10 cellular contexts compared by ENCODE assay signal in the genomic region with DNA sequence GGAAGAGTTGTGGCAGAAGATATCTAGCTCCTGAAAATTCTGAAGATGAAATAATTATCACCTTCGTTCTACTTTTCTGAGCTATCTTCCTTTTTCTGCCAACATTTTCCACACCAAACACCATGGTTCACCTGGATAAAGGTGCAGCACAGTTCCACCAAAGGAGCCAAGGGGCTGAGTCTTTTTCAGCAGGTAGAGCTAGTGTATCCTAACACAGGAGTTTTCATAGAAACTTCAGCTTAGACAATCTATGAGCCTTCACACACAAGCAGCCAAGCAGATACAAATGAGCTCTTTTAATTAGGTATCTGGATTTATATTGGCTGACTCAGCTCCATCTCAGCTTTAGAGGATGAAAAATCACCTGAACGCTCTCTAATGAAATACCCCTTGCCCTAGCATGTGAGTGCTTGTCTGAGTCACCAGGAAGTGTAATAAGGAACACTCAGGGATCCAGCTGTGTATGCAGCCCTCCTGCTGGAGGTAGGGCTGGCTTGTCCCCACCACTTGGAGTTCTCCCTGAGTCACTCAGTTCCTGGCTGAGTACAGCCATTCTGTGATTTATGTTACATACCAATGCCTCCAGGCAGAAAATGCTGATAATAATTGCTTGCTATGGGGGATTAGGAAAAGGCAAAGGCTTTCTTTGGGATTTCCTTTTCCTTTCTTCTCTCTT.
DNase-seq lines count a peak whose midpoint lies in the region; ATAC-seq and TF ChIP-seq lines count a peak whose summit lies in the region.
"Had no signal": no experiment of that assay in that cellular context is flagged by ENCODE, and none has a peak within 500 bp of the region (broad histone marks: within the 10 kb centered on the region; RNA-seq: fewer than 3 reads in every experiment).

No MANE protein-coding gene starts in this region.

- dilution Hi-C loops in mammary epithelial cell (cut with HindIII; ENCODE audit: low sequenced_read_pairs) = no loop called here

- H4K20me1 ChIP-seq in mammary epithelial cell (ENCODE audit: insufficient read depth, low read length) = no peaks in the 10 kb centered on the region

- in situ Hi-C loops in mammary epithelial cell (cut with MboI; ENCODE audit: low sequenced_read_pairs in 2 of 2) = no loop called here

- H3K27me3 Mint-ChIP-seq in neural crest cell (ENCODE audit: low read depth) = no peaks in the 10 kb centered on the region
- no peaks in the 10 kb centered on the region for H3K27me3 Mint-ChIP-seq in activated CD4-positive, alpha-beta T cell treated with anti-CD3 and anti-CD28 coated beads, Interleukin-2, amount 10 ng/mL, durations not matched to agents 24 days and 14 days

- no peak for TF ChIP-seq EP300 in suprapubic skin (IDR thresholded peaks at IDR 0.05)

- CTCF ChIA-PET in mammary epithelial cell (lab: Charles Lee; ENCODE audit: low non-redundant PET) = no interaction called here

- H3K27ac ChIP-seq in mammary epithelial cell (ENCODE audit: insufficient read depth, low read depth, low read length) (peak overlapping the region; percentile 62), suprapubic skin (no peak overlapping the region)
- H3K27ac ChIP-seq: uterus had no signal

- H3K36me3 Mint-ChIP-seq in neural crest cell (ENCODE audit: low read depth) = no peaks in the 10 kb centered on the region
- H3K36me3 Mint-ChIP-seq in activated CD4-positive, alpha-beta T cell treated with anti-CD3 and anti-CD28 coated beads, Interleukin-2, amount 10 ng/mL, durations not matched to agents 24 days and 14 days (ENCODE audit: low read depth) = no peaks in the 10 kb centered on the region

- peak; percentile 98 for DNase-seq in Daoy (ENCODE audit: low read depth)
- peak; percentile 87 for DNase-seq in LHCN-M2 (ENCODE audit: low read depth)
- peak; percentile 98 for DNase-seq in mammary epithelial cell
- no peak for DNase-seq in neural crest cell (ENCODE audit: low read depth, low spot score)
- DNase-seq in activated CD4-positive, alpha-beta T cell treated with anti-CD3 and anti-CD28 coated beads, Interleukin-2, amount 10 ng/mL, durations not matched to agents 24 days and 14 days = no peak
- DNase-seq in cortex of kidney (lab: John Stamatoyannopoulos, UW) = no peak
- DNase-seq in suprapubic skin (ENCODE audit: low spot score in 2 of 2) = no peak
- DNase-seq: stimulated activated CD4-positive, alpha-beta T cell treated with anti-CD3 and anti-CD28 coated beads, Interleukin-12 subunit alpha, Interleukin-12 subunit beta, amount 100 ng/mL, for 4 hours; uterus had no signal

- H3K4me3 Mint-ChIP-seq in neural crest cell = no peak overlapping the region
- no peak overlapping the region for H3K4me3 Mint-ChIP-seq in activated CD4-positive, alpha-beta T cell treated with anti-CD3 and anti-CD28 coated beads, Interleukin-2, amount 10 ng/mL, durations not matched to agents 24 days and 14 days

- no peaks in the 10 kb centered on the region for H3K9me3 Mint-ChIP-seq in neural crest cell
- no peaks in the 10 kb centered on the region for H3K9me3 Mint-ChIP-seq in activated CD4-positive, alpha-beta T cell treated with anti-CD3 and anti-CD28 coated beads, Interleukin-2, amount 10 ng/mL, durations not matched to agents 24 days and 14 days

- H3K79me2 ChIP-seq in mammary epithelial cell (ENCODE audit: insufficient read depth, low read length) = no peaks in the 10 kb centered on the region

- peak overlapping the region; percentile 68 for H3K27ac Mint-ChIP-seq in neural crest cell (ENCODE audit: unreplicated experiment)
- no peak overlapping the region for H3K27ac Mint-ChIP-seq in activated CD4-positive, alpha-beta T cell treated with anti-CD3 and anti-CD28 coated beads, Interleukin-2, amount 10 ng/mL, durations not matched to agents 24 days and 14 days

- peaks cover 13% of the 10 kb centered on the region for H3K4me1 ChIP-seq in mammary epithelial cell (ENCODE audit: insufficient read depth, low read length)
- peaks cover 10% of the 10 kb centered on the region for H3K4me1 ChIP-seq in suprapubic skin
- H3K4me1 ChIP-seq: uterus had no signal

- peaks cover 7% of the 10 kb centered on the region for H3K4me1 Mint-ChIP-seq in neural crest cell
- H3K4me1 Mint-ChIP-seq in activated CD4-positive, alpha-beta T cell treated with anti-CD3 and anti-CD28 coated beads, Interleukin-2, amount 10 ng/mL, durations not matched to agents 24 days and 14 days = no peaks in the 10 kb centered on the region

- WGBS in mammary epithelial cell (ENCODE audit: low coverage, missing lambda C conversion rate) = 46% methylated on average over 2 of the region's 2 CpGs
- 55% methylated on average over 2 of the region's 2 CpGs for WGBS in suprapubic skin

- peak overlapping the region; percentile 26 for H3K4me2 ChIP-seq in mammary epithelial cell (ENCODE audit: insufficient read depth, low read depth, low read length)

- no peaks in the 10 kb centered on the region for H3K27me3 ChIP-seq in mammary epithelial cell (ENCODE audit: insufficient read depth, low read length)
- no peaks in the 10 kb centered on the region for H3K27me3 ChIP-seq in suprapubic skin
- H3K27me3 ChIP-seq: uterus had no signal

- ATAC-seq in GM18909 (IDR thresholded peaks at IDR 0.05; ENCODE audit: poor library complexity, unreplicated experiment) = no peak

- peak overlapping the region; percentile 50 for H2AFZ ChIP-seq in mammary epithelial cell (ENCODE audit: low read depth, low read length)

- H3K9ac ChIP-seq in mammary epithelial cell (ENCODE audit: insufficient read depth, low read length) = peak overlapping the region; percentile 34

- peak in 1 of 2 donors; percentile 20 for TF ChIP-seq CTCF in mammary epithelial cell (conservative IDR thresholded peaks at IDR 0.05 in 1 of 2, IDR thresholded peaks at IDR 0.05 in 1 of 2; ENCODE audit: extremely low read depth in 1 of 2, insufficient read depth in 1 of 2, low read depth in 1 of 2, low read length in 2 of 2)
- TF ChIP-seq CTCF in neural crest cell (conservative IDR thresholded peaks at IDR 0.05) = no peak
- no peak for TF ChIP-seq CTCF in suprapubic skin (IDR thresholded peaks at IDR 0.05)

- H3K9me3 ChIP-seq in mammary epithelial cell (replicated peaks; ENCODE audit: insufficient read depth, low read length) (no peaks in the 10 kb centered on the region), suprapubic skin (no peaks in the 10 kb centered on the region)
- H3K9me3 ChIP-seq: uterus had no signal

- BruUV-seq in mammary epithelial cell (replicated peaks; lab: Mats Ljungman, UMichigan) = no TSS peak

- H3K4me3 ChIP-seq in mammary epithelial cell (replicated peaks in 1 of 3; ENCODE audit: insufficient read depth in 1 of 3, low read depth in 2 of 3, low read length in 3 of 3) = no peak overlapping the region
- no peak overlapping the region for H3K4me3 ChIP-seq in suprapubic skin
- H3K4me3 ChIP-seq: uterus had no signal

- H3K36me3 ChIP-seq in mammary epithelial cell (ENCODE audit: insufficient read depth, low read length) (no peaks in the 10 kb centered on the region), suprapubic skin (no peaks in the 10 kb centered on the region)
- H3K36me3 ChIP-seq: uterus had no signal

- intact Hi-C loops in mammary epithelial cell (cut with micrococcal nuclease) = loop anchor here (2.0 to 10.0 kb wide), 2 partner anchors 55 to 65 kb away; no protein-coding TSS in a partner anchor
- intact Hi-C loops in activated CD4-positive, alpha-beta T cell treated with anti-CD3 and anti-CD28 coated beads, Interleukin-2, amount 10 ng/mL, durations not matched to agents 24 days and 14 days (cut with micrococcal nuclease) = no loop called here

- no peak for TF ChIP-seq POLR2A in suprapubic skin (IDR thresholded peaks at IDR 0.05)

Comparison
In these comparisons a context has a peak if more than half of its experiments do, and no peak if none do; other contexts are left out.
1. DNase-seq: peak in Daoy (single experiment), LHCN-M2 (single experiment) and mammary epithelial cell (single experiment); none in neural crest cell (single experiment), activated CD4-positive, alpha-beta T cell treated with anti-CD3 and anti-CD28 coated beads, Interleukin-2, amount 10 ng/mL, durations not matched to agents 24 days and 14 days (single experiment), cortex of kidney (single experiment) and suprapubic skin (0 of 2).